10 cellular contexts compared by ENCODE assay signal in the genomic region with DNA sequence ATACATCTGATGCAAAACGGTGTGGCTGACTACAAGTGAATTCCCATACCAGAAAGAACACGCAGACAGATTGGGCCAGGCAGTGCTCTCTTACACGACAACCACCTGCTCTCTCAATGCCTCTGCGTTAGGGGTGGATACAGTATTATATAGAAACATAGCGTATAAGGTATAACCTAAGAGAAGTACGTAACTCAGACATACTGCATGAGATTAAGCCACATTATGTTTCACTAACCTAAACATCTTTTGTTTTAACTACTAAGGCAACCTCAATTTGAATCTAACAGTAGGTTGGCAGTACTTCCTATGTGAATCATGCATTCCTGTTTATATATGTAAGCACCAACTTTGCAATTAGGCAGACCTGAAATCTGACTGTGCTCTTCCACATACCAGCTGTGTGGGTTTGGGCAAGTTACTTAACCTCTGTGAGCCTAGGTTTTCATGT. TPM values are rescaled to one million over a fixed set of nuclear protein-coding genes. Genes with fewer than 3 reads are reported as not detected.
DNase-seq lines count a peak whose midpoint lies in the region; ATAC-seq, FAIRE-seq and TF ChIP-seq lines count a peak whose summit lies in the region.
"Had no signal": no experiment of that assay in that cellular context is flagged by ENCODE, and none has a peak within 500 bp of the region (broad histone marks: within the 10 kb centered on the region; RNA-seq: fewer than 3 reads in every experiment).

No MANE protein-coding gene starts in this region.

- peak; percentile 28 for DNase-seq in stimulated activated CD4-positive, alpha-beta T cell treated with anti-CD3 and anti-CD28 coated beads, Interleukin-1b, Interleukin-23, amount 100 ng/mL, for 48 hours
- DNase-seq in stimulated activated CD4-positive, alpha-beta T cell treated with anti-CD3 and anti-CD28 coated beads, Interleukin-2, amount 100 ng/mL, for 48 hours: no peak
- DNase-seq in RWPE2 (ENCODE audit: low spot score) (no peak), epithelial cell of prostate (ENCODE audit: low read depth, low spot score) (peak; percentile 31), urothelium cell line (ENCODE audit: low spot score) (peak; percentile 38), NCI-H774 (lab: John Stamatoyannopoulos, UW) (no peak), mucosa of descending colon (no peak)
- DNase-seq: NCI-H526 treated with DMSO at 0.1 percent for 48 hours had no signal

- H3K36me3 ChIP-seq in RWPE2 (ENCODE audit: low read depth): no peaks in the 10 kb centered on the region
- H3K36me3 ChIP-seq in mucosa of descending colon (ENCODE audit: low read depth): no peaks in the 10 kb centered on the region

- H3K27ac ChIP-seq in RWPE2 (ENCODE audit: poor library complexity, severe bottlenecking) (peak overlapping the region; percentile 48), epithelial cell of prostate (peak overlapping the region; percentile 54)

- H3K4me3 ChIP-seq in RWPE2 (ENCODE audit: severe bottlenecking) (no peak overlapping the region), mucosa of descending colon (no peak overlapping the region)
- H3K4me3 ChIP-seq: lung had no signal

- no peak for FAIRE-seq in urothelium cell line (lab: Jason Lieb, UNC)

- H3K4me1 ChIP-seq in RWPE2 (ENCODE audit: insufficient read depth, poor library complexity, severe bottlenecking) (peaks cover 18% of the 10 kb centered on the region), mucosa of descending colon (ENCODE audit: low read depth) (no peaks in the 10 kb centered on the region)

- ATAC-seq in RWPE2 (ENCODE audit: low read depth) (peak; percentile 97), GM18519 (IDR thresholded peaks at IDR 0.05; ENCODE audit: low FRiP score, unreplicated experiment) (no peak), mucosa of descending colon (no peak)

- H3K9me3 ChIP-seq in RWPE2 (ENCODE audit: severe bottlenecking): no peaks in the 10 kb centered on the region
- no peaks in the 10 kb centered on the region for H3K9me3 ChIP-seq in mucosa of descending colon

- TF ChIP-seq CTCF in RWPE2 (IDR thresholded peaks at IDR 0.05; ENCODE audit: poor library complexity, severe bottlenecking) (no peak), mucosa of descending colon (IDR thresholded peaks at IDR 0.05) (no peak)

- H3K27me3 ChIP-seq in RWPE2 (ENCODE audit: insufficient read depth, poor library complexity, severe bottlenecking): no peaks in the 10 kb centered on the region

- intact Hi-C loops in mucosa of descending colon (cut with DNase I, micrococcal nuclease): no loop called here

RNA-seq across cellular contexts. Expression of a gene that starts 58.1 kb away (rescaled TPM):
- total RNA-seq in mucosa of descending colon: 10 to 100 TPM; 29.6 to 33.1 (median 29.8) TPM

Comparison
In these comparisons a context has a peak if more than half of its experiments do, and no peak if none do; other contexts are left out.
1. DNase-seq: peak in stimulated activated CD4-positive, alpha-beta T cell treated with anti-CD3 and anti-CD28 coated beads, Interleukin-1b, Interleukin-23, amount 100 ng/mL, for 48 hours (single experiment), epithelial cell of prostate (single experiment) and urothelium cell line (single experiment); none in stimulated activated CD4-positive, alpha-beta T cell treated with anti-CD3 and anti-CD28 coated beads, Interleukin-2, amount 100 ng/mL, for 48 hours (0 of 2), RWPE2 (single experiment), NCI-H774 (single experiment) and mucosa of descending colon (0 of 3).